ENCODE assay signal across 8 cellular contexts in genomic region chr18:12947355-12948054, GRCh38. TPM values are rescaled to one million over a fixed set of nuclear protein-coding genes. Genes with fewer than 3 reads are reported as not detected.
DNase-seq lines count a peak whose midpoint lies in the region; ATAC-seq and TF ChIP-seq lines count a peak whose summit lies in the region.

Gene SEH1L, plus strand, starts transcription at chr18:12948011. Its CDS starts 111 bp downstream, at chr18:12948122.

- H3K79me2 ChIP-seq in SU-DHL-6 (ENCODE audit: insufficient read depth, low read length): peaks cover 46% of the 10 kb centered on the region

- H2AFZ ChIP-seq in SU-DHL-6 (ENCODE audit: low read depth, low read length, severe bottlenecking): peak within 1 kb of the TSS; percentile 88

- H3K36me3 ChIP-seq in SU-DHL-6 (ENCODE audit: low read length) (peaks cover 3% of the 10 kb centered on the region; the same call in 1 of the 2 replicates), ovary (no peaks in the 10 kb centered on the region), thymus (ENCODE audit: control insufficient read depth, insufficient read depth) (no peaks in the 10 kb centered on the region)

- DNase-seq in NCI-H1417 (lab: John Stamatoyannopoulos, UW) (peak; percentile 93 to 99 (median 99)), head of caudate nucleus (peak; percentile 95 to 100 (median 99)), ovary (peak; percentile 98 to 100 (median 99))
- DNase-seq in activated naive CD8-positive, alpha-beta T cell treated with anti-CD3 and anti-CD28 coated beads, Interleukin-2, amount 10 ng/mL, durations not matched to agents 7 days and 5 days: peak; percentile 97

- no peaks in the 10 kb centered on the region for H3K9me3 Mint-ChIP-seq in activated naive CD8-positive, alpha-beta T cell treated with anti-CD3 and anti-CD28 coated beads, Interleukin-2, amount 10 ng/mL, durations not matched to agents 7 days and 5 days

- H3F3A ChIP-seq in SU-DHL-6 (ENCODE audit: insufficient read depth): peaks cover 3% of the 10 kb centered on the region; the same call in 1 of the 2 replicates

- H3K4me1 ChIP-seq in ovary (ENCODE audit: insufficient read depth) (peaks cover 3% of the 10 kb centered on the region), thymus (ENCODE audit: control insufficient read depth, insufficient read depth, low read length) (peaks cover 9% of the 10 kb centered on the region)

- peak; percentile 77 for ATAC-seq in HG02759 (IDR thresholded peaks at IDR 0.05; ENCODE audit: unreplicated experiment)
- ATAC-seq in activated naive CD8-positive, alpha-beta T cell treated with anti-CD3 and anti-CD28 coated beads, Interleukin-2, amount 10 ng/mL, durations not matched to agents 7 days and 5 days (ENCODE audit: low read depth): peak; percentile 88

- H3K27me3 Mint-ChIP-seq in activated naive CD8-positive, alpha-beta T cell treated with anti-CD3 and anti-CD28 coated beads, Interleukin-2, amount 10 ng/mL, durations not matched to agents 7 days and 5 days: no peaks in the 10 kb centered on the region

- no peaks in the 10 kb centered on the region for H3K27me3 ChIP-seq in SU-DHL-6 (ENCODE audit: low read length)
- no peaks in the 10 kb centered on the region for H3K27me3 ChIP-seq in ovary
- no peaks in the 10 kb centered on the region for H3K27me3 ChIP-seq in thymus (ENCODE audit: control insufficient read depth, insufficient read depth)

- H3K27ac Mint-ChIP-seq in activated naive CD8-positive, alpha-beta T cell treated with anti-CD3 and anti-CD28 coated beads, Interleukin-2, amount 10 ng/mL, durations not matched to agents 7 days and 5 days: peak within 1 kb of the TSS; percentile 99

- H3K9ac ChIP-seq in SU-DHL-6 (ENCODE audit: low read length): peak within 1 kb of the TSS; percentile 84

- TF ChIP-seq EP300 in ovary (IDR thresholded peaks at IDR 0.05): no peak

- H3K27ac ChIP-seq in SU-DHL-6 (ENCODE audit: low read depth, low read length) (peak within 1 kb of the TSS; percentile 97), ovary (peak within 1 kb of the TSS; percentile 92 to 99), thymus (ENCODE audit: low read depth) (peak within 1 kb of the TSS; percentile 97)

- no peaks in the 10 kb centered on the region for H3K9me2 ChIP-seq in SU-DHL-6 (replicated peaks; ENCODE audit: insufficient read depth, low read length)

- peak within 1 kb of the TSS; percentile 92 for H3K4me2 ChIP-seq in SU-DHL-6 (ENCODE audit: low read depth, low read length, poor library complexity, severe bottlenecking)

- peaks cover 21% of the 10 kb centered on the region for H3K36me3 Mint-ChIP-seq in activated naive CD8-positive, alpha-beta T cell treated with anti-CD3 and anti-CD28 coated beads, Interleukin-2, amount 10 ng/mL, durations not matched to agents 7 days and 5 days

- WGBS in ovary, 3 donors: 0 to 1% (median 0%) methylated on average over 30 to 56 of the region's 56 CpGs
- WGBS in thymus: under 1% methylated on average over 55 of the region's 56 CpGs

- intact Hi-C loops in head of caudate nucleus (cut with DNase I): loop anchor here (2.0 to 5.0 kb wide), 3 partner anchors 43 to 570 kb away; partner anchors contain the start of genes AFG3L2, CEP192 and PTPN2
- intact Hi-C loops in ovary (cut with DNase I): loop anchor here in 1 of 4 donors (1.0 to 5.0 kb wide), 2 partner anchors 63 to 780 kb away; partner anchors contain the start of genes FAM210A, PTPN2 and RNMT

- TF ChIP-seq POLR2A in GM10847 (IDR thresholded peaks at IDR 0.05; ENCODE audit: extremely low read depth, insufficient read length) (peak; percentile 53), ovary (IDR thresholded peaks at IDR 0.05) (peak; percentile 54)

- H3K4me1 Mint-ChIP-seq in activated naive CD8-positive, alpha-beta T cell treated with anti-CD3 and anti-CD28 coated beads, Interleukin-2, amount 10 ng/mL, durations not matched to agents 7 days and 5 days: peaks cover 33% of the 10 kb centered on the region

- no peak for TF ChIP-seq CTCF in SU-DHL-6 (IDR thresholded peaks at IDR 0.05; ENCODE audit: insufficient read depth, low read length, poor library complexity, severe bottlenecking)
- TF ChIP-seq CTCF in ovary (IDR thresholded peaks at IDR 0.05): no peak

- H3K9me3 ChIP-seq in SU-DHL-6 (ENCODE audit: insufficient read depth, low read length) (no peaks in the 10 kb centered on the region), ovary (no peaks in the 10 kb centered on the region), thymus (ENCODE audit: control insufficient read depth) (no peaks in the 10 kb centered on the region)

- peak within 1 kb of the TSS; percentile 98 for H3K4me3 Mint-ChIP-seq in activated naive CD8-positive, alpha-beta T cell treated with anti-CD3 and anti-CD28 coated beads, Interleukin-2, amount 10 ng/mL, durations not matched to agents 7 days and 5 days

- H4K20me1 ChIP-seq in SU-DHL-6 (ENCODE audit: low read depth, low read length): no peaks in the 10 kb centered on the region

- POLR2A ChIA-PET in activated naive CD8-positive, alpha-beta T cell treated with anti-CD3 and anti-CD28 coated beads, Interleukin-2, amount 10 ng/mL, durations not matched to agents 7 days and 5 days (lab: Charles Lee): interaction anchor here (0.9 to 2.4 kb wide), 9 partner anchors 22 to 570 kb away, joined by 3 to 37 read pairs (median 4); partner anchors contain the start of genes AFG3L2, CEP192 and CEP76

- peak within 1 kb of the TSS; percentile 100 for H3K4me3 ChIP-seq in SU-DHL-6 (ENCODE audit: insufficient read depth, low read length, poor library complexity, severe bottlenecking)
- H3K4me3 ChIP-seq in ovary: peak within 1 kb of the TSS; percentile 79
- H3K4me3 ChIP-seq in thymus (ENCODE audit: low read length): peak within 1 kb of the TSS; percentile 70

RNA-seq across cellular contexts. Expression of gene SEH1L, which starts in this region (rescaled TPM):
- total RNA-seq in activated naive CD8-positive, alpha-beta T cell treated with anti-CD3 and anti-CD28 coated beads, Interleukin-2, amount 10 ng/mL, durations not matched to agents 7 days and 5 days: 10 to 100 TPM; 38.0 to 43.5 TPM
- total RNA-seq in ovary: 10 to 100 TPM; 17.3 to 56.1 (median 37.9) TPM
- polyA plus RNA-seq in ovary (10 to 100 TPM; 12.3 to 21.3 TPM), thymus (30.5 TPM)

Comparison
In these comparisons a context has a peak if more than half of its experiments do, and no peak if none do; other contexts are left out.
1. Peak in every context shown above with its lines: DNase-seq, ATAC-seq, H3K4me3 ChIP-seq and H3K27ac ChIP-seq.